13 cellular contexts compared by ENCODE assay signal in genomic region chr15:41780266-41780665, GRCh38. TPM values are rescaled to one million over a fixed set of nuclear protein-coding genes. Genes with fewer than 3 reads are reported as not detected.
DNase-seq lines count a peak whose midpoint lies in the region; ATAC-seq and TF ChIP-seq lines count a peak whose summit lies in the region.
"Had no signal": no experiment of that assay in that cellular context is flagged by ENCODE, and none has a peak within 500 bp of the region (broad histone marks: within the 10 kb centered on the region; RNA-seq: fewer than 3 reads in every experiment).

No MANE protein-coding gene starts in this region.

- no peak overlapping the region for H2BK5ac ChIP-seq in mesenchymal stem cell (ENCODE audit: low read depth, low read length, poor library complexity, severe bottlenecking)

- no peak overlapping the region for H2BK12ac ChIP-seq in mesenchymal stem cell (ENCODE audit: low read length in 2 of 2)

- no peak overlapping the region for H2BK15ac ChIP-seq in mesenchymal stem cell (ENCODE audit: low read depth, poor library complexity, severe bottlenecking)

- peaks cover 3% of the 10 kb centered on the region for H3K4me1 ChIP-seq in mesenchymal stem cell (ENCODE audit: control insufficient read depth, insufficient read depth, low read depth, low read length)

- TF ChIP-seq CTCF in brain (conservative IDR thresholded peaks at IDR 0.05) (no peak), GM10266 (IDR thresholded peaks at IDR 0.05; ENCODE audit: control insufficient read depth, insufficient read depth, low read depth, missing control alignments) (no peak)

- no peak overlapping the region for H3K23ac ChIP-seq in mesenchymal stem cell (ENCODE audit: low read length in 2 of 2)

- H3K14ac ChIP-seq in mesenchymal stem cell (ENCODE audit: low read length in 2 of 2) = no peak overlapping the region

- WGBS in mesenchymal stem cell = 100% methylated on average over 1 of the region's 2 CpGs

- peaks cover 20% of the 10 kb centered on the region for H3K79me1 ChIP-seq in mesenchymal stem cell (replicated peaks; ENCODE audit: low read length, poor library complexity, severe bottlenecking)

- peaks cover 69% of the 10 kb centered on the region for H3K4me1 Mint-ChIP-seq in stimulated activated naive CD8-positive, alpha-beta T cell treated with anti-CD3 and anti-CD28 coated beads, Interleukin-15, Interleukin-2, amounts not matched to agents 100 ng/mL and 50 ng/mL, for 24 hours (ENCODE audit: low read depth)
- peaks cover 74% of the 10 kb centered on the region for H3K4me1 Mint-ChIP-seq in brain

- H4K8ac ChIP-seq in mesenchymal stem cell (ENCODE audit: low read length) = no peak overlapping the region

- H3K27me3 ChIP-seq in mesenchymal stem cell (ENCODE audit: control insufficient read depth in 1 of 2, insufficient read depth in 1 of 2, low read length in 2 of 2) = no peaks in the 10 kb centered on the region
- no peaks in the 10 kb centered on the region for H3K27me3 ChIP-seq in MG63

- H4K91ac ChIP-seq in mesenchymal stem cell (ENCODE audit: low read length) = no peak overlapping the region

- no peak overlapping the region for H3K4me2 ChIP-seq in mesenchymal stem cell (ENCODE audit: low read length, poor library complexity, severe bottlenecking)

- H3K27ac Mint-ChIP-seq in stimulated activated naive CD8-positive, alpha-beta T cell treated with anti-CD3 and anti-CD28 coated beads, Interleukin-15, Interleukin-2, amounts not matched to agents 100 ng/mL and 50 ng/mL, for 24 hours = peak overlapping the region; percentile 37
- peak overlapping the region in 3 of 5 experiments; percentile 49 to 72 (median 67) for H3K27ac Mint-ChIP-seq in brain

- no peaks in the 10 kb centered on the region for H3K36me3 ChIP-seq in mesenchymal stem cell (ENCODE audit: control insufficient read depth in 1 of 2, insufficient read depth in 2 of 2, low read depth in 1 of 2, low read length in 2 of 2)
- H3K36me3 ChIP-seq in MG63 = no peaks in the 10 kb centered on the region; the same call in 1 of the 2 replicates

- H3K4me3 Mint-ChIP-seq in stimulated activated naive CD8-positive, alpha-beta T cell treated with anti-CD3 and anti-CD28 coated beads, Interleukin-15, Interleukin-2, amounts not matched to agents 100 ng/mL and 50 ng/mL, for 24 hours = no peak overlapping the region
- H3K4me3 Mint-ChIP-seq in brain = peak overlapping the region in 1 of 5 experiments; percentile 83
- H3K4me3 Mint-ChIP-seq: B cell; stimulated activated naive B cell treated with anti-CD40 and anti-IgM and Interleukin-4, amounts not matched to agents 10 μg/mL and 1 μg/mL and 100 μg/mL, for 72 hours had no signal

- no peaks in the 10 kb centered on the region for H3K27me3 Mint-ChIP-seq in stimulated activated naive CD8-positive, alpha-beta T cell treated with anti-CD3 and anti-CD28 coated beads, Interleukin-15, Interleukin-2, amounts not matched to agents 100 ng/mL and 50 ng/mL, for 24 hours
- H3K27me3 Mint-ChIP-seq in brain = no peaks in the 10 kb centered on the region
- H3K27me3 Mint-ChIP-seq: B cell; stimulated activated naive B cell treated with anti-CD40 and anti-IgM and Interleukin-4, amounts not matched to agents 10 μg/mL and 1 μg/mL and 100 μg/mL, for 72 hours had no signal

- no peak for DNase-seq in stimulated activated naive CD8-positive, alpha-beta T cell treated with anti-CD3 and anti-CD28 coated beads, Interleukin-15, Interleukin-2, amounts not matched to agents 100 U/mL and 50 U/mL, for 24 hours
- peak; percentile 58 for DNase-seq in mesenchymal stem cell
- DNase-seq in MG63 = no peak
- DNase-seq in activated CD4-positive, alpha-beta T cell treated with anti-CD3 and anti-CD28 coated beads, Interleukin-2, amount 50 U/mL, for 48 hours = no peak
- no peak for DNase-seq in GM10266 (ENCODE audit: extremely low spot score)
- DNase-seq: activated gamma-delta T cell treated with Interleukin-2 at 50 U/mL for 16 hours; effector CD8-positive, alpha-beta T cell; NCI-H2081 treated with DMSO at 0.1 percent for 48 hours; stimulated activated naive B cell treated with anti-CD40 and anti-IgM and Interleukin-4, amounts not matched to agents 10 μg/mL and 1 μg/mL and 100 μg/mL, for 72 hours had no signal

- no peak for ATAC-seq in stimulated activated naive CD8-positive, alpha-beta T cell treated with anti-CD3 and anti-CD28 coated beads, Interleukin-15, Interleukin-2, amounts not matched to agents 100 U/mL and 50 U/mL, for 24 hours
- no peak for ATAC-seq in GM18519 (IDR thresholded peaks at IDR 0.05; ENCODE audit: low FRiP score, unreplicated experiment)
- ATAC-seq: stimulated activated naive B cell treated with anti-CD40 and anti-IgM and Interleukin-4, amounts not matched to agents 10 μg/mL and 1 μg/mL and 100 μg/mL, for 72 hours had no signal

- peaks cover 15% of the 10 kb centered on the region for H3K36me3 Mint-ChIP-seq in stimulated activated naive CD8-positive, alpha-beta T cell treated with anti-CD3 and anti-CD28 coated beads, Interleukin-15, Interleukin-2, amounts not matched to agents 100 ng/mL and 50 ng/mL, for 24 hours (ENCODE audit: low read depth)
- H3K36me3 Mint-ChIP-seq in brain = peaks cover 19% of the 10 kb centered on the region

- no peaks in the 10 kb centered on the region for H3K9me3 ChIP-seq in mesenchymal stem cell (ENCODE audit: control insufficient read depth, low read length)
- H3K9me3 ChIP-seq in MG63 = no peaks in the 10 kb centered on the region

- no peak overlapping the region for H3K4ac ChIP-seq in mesenchymal stem cell (ENCODE audit: low read depth in 1 of 2, low read length in 2 of 2)

- no peak overlapping the region for H3K27ac ChIP-seq in mesenchymal stem cell (ENCODE audit: low read length, poor library complexity, severe bottlenecking)

- H3K4me3 ChIP-seq in mesenchymal stem cell (ENCODE audit: insufficient read depth in 1 of 2, low read depth in 1 of 2, low read length in 2 of 2) = peak overlapping the region in 1 of 2 experiments; percentile 15
- no peak overlapping the region for H3K4me3 ChIP-seq in MG63

- H2AK5ac ChIP-seq in mesenchymal stem cell (ENCODE audit: low read length, severe bottlenecking) = no peak overlapping the region

- no peak overlapping the region for H2BK120ac ChIP-seq in mesenchymal stem cell (ENCODE audit: low read depth, low read length)

- H2AFZ ChIP-seq in mesenchymal stem cell (ENCODE audit: low read depth, low read length) = no peak overlapping the region

- H3K18ac ChIP-seq in mesenchymal stem cell (ENCODE audit: low read depth in 1 of 2, low read length in 2 of 2) = no peak overlapping the region

- H3K9me3 Mint-ChIP-seq in stimulated activated naive CD8-positive, alpha-beta T cell treated with anti-CD3 and anti-CD28 coated beads, Interleukin-15, Interleukin-2, amounts not matched to agents 100 ng/mL and 50 ng/mL, for 24 hours = no peaks in the 10 kb centered on the region
- peaks cover 0 to 2% (median 0%) of the 10 kb centered on the region in 5 experiments for H3K9me3 Mint-ChIP-seq in brain
- H3K9me3 Mint-ChIP-seq: stimulated activated naive B cell treated with anti-CD40 and anti-IgM and Interleukin-4, amounts not matched to agents 10 μg/mL and 1 μg/mL and 100 μg/mL, for 72 hours had no signal

- no peak overlapping the region for H3K9ac ChIP-seq in mesenchymal stem cell (ENCODE audit: low read length)

RNA-seq across cellular contexts. Expression of gene MAPKBP1, which starts 6.0 kb away (rescaled TPM):
- 11.0 TPM for polyA plus RNA-seq in brain (ENCODE audit: insufficient read depth, low read depth, low replicate concordance)
- 9.1 TPM for polyA plus RNA-seq in mesenchymal stem cell (2013, experiment 1 of 2)
- 8.2 TPM for polyA plus RNA-seq in mesenchymal stem cell (2013, experiment 2 of 2)
- total RNA-seq in MG63 (2014; rRNA removed; shearing (Covaris generic); ENCODE audit: low replicate concordance) = 2.5 and 2.9 TPM in 2 replicates

RNA-seq across cellular contexts. Expression of gene JMJD7, which starts 47.6 kb away (rescaled TPM):
- 7.7 TPM for polyA plus RNA-seq in brain (ENCODE audit: insufficient read depth, low read depth, low replicate concordance)
- 2.6 TPM for polyA plus RNA-seq in mesenchymal stem cell (2013, experiment 1 of 2)
- polyA plus RNA-seq in mesenchymal stem cell (2013, experiment 2 of 2) = 2.5 TPM
- 7.6 TPM in 1 of 2 replicates, not detected in the other for total RNA-seq in MG63 (2014; rRNA removed; shearing (Covaris generic); ENCODE audit: low replicate concordance)

RNA-seq across cellular contexts. Expression of gene PLA2G4B, which starts 58.4 kb away (rescaled TPM):
- polyA plus RNA-seq in brain (ENCODE audit: insufficient read depth, low read depth, low replicate concordance) = 1.2 TPM
- polyA plus RNA-seq in mesenchymal stem cell (2013, experiment 1 of 2) = 3.3 TPM
- 2.0 TPM for polyA plus RNA-seq in mesenchymal stem cell (2013, experiment 2 of 2)
- 0.20 TPM in 1 of 2 replicates, not detected in the other for total RNA-seq in MG63 (2014; rRNA removed; shearing (Covaris generic); ENCODE audit: low replicate concordance)
